Comparison of ENCODE assay signal across 1 cellular context in genomic region chr13:32499538-32500210, GRCh38.
TF ChIP-seq lines count a peak whose summit lies in the region.

No MANE protein-coding gene starts in this region.

TF ChIP-seq in HepG2, 621 proteins besides CTCF, POLR2A, EP300 and RAD21 (continued from another document and continues in another):
- TF ChIP-seq ZMAT3 (CRISPR knock-in tag; conservative IDR thresholded peaks at IDR 0.05) (no peak), ZNF616 (CRISPR knock-in tag; IDR thresholded peaks at IDR 0.05; ENCODE audit: low read depth) (no peak), PTBP1 (IDR thresholded peaks at IDR 0.05; ENCODE audit: low read depth, low read length, poor library complexity, severe bottlenecking) (no peak), SAFB2 (CRISPR knock-in tag; IDR thresholded peaks at IDR 0.05; ENCODE audit: borderline replicate concordance, low read depth) (no peak), ZMYM3 (CRISPR knock-in tag; IDR thresholded peaks at IDR 0.05) (peak; percentile 74; the same call in 1 of the 2 replicates), CCDC6 (CRISPR knock-in tag; IDR thresholded peaks at IDR 0.05) (no peak), TOPORS (CRISPR knock-in tag; IDR thresholded peaks at IDR 0.05) (no peak), ZNF546 (CRISPR knock-in tag; conservative IDR thresholded peaks at IDR 0.05) (no peak), SRF (IDR thresholded peaks at IDR 0.05; ENCODE audit: low read depth, low read length) (no peak), ZNF263 (CRISPR knock-in tag; IDR thresholded peaks at IDR 0.05) (no peak), CC2D1A (CRISPR knock-in tag; IDR thresholded peaks at IDR 0.05) (no peak), SMAD1 (CRISPR knock-in tag; IDR thresholded peaks at IDR 0.05; ENCODE audit: borderline replicate concordance, low read depth) (no peak), KLF6 (CRISPR knock-in tag; IDR thresholded peaks at IDR 0.05) (no peak), ZNF672 (CRISPR knock-in tag; IDR thresholded peaks at IDR 0.05) (no peak), NFE2L2 (IDR thresholded peaks at IDR 0.05; ENCODE audit: low read length) (no peak), SOX5 (CRISPR knock-in tag; IDR thresholded peaks at IDR 0.05; ENCODE audit: borderline replicate concordance) (peak; percentile 90), MATR3 (CRISPR knock-in tag; IDR thresholded peaks at IDR 0.05) (no peak), HNRNPL (IDR thresholded peaks at IDR 0.05; ENCODE audit: low read depth, low read length) (no peak), MTF2 (CRISPR knock-in tag; IDR thresholded peaks at IDR 0.05; ENCODE audit: borderline replicate concordance) (no peak), ZNF451 (CRISPR knock-in tag; IDR thresholded peaks at IDR 0.05) (no peak), RXRB (CRISPR knock-in tag; IDR thresholded peaks at IDR 0.05; ENCODE audit: borderline replicate concordance) (peak; percentile 71; the same call in 1 of the 2 replicates), ZNF30 (CRISPR knock-in tag; IDR thresholded peaks at IDR 0.05) (no peak), ZNF740 (CRISPR knock-in tag; IDR thresholded peaks at IDR 0.05) (no peak), ZNF761 (CRISPR knock-in tag; conservative IDR thresholded peaks at IDR 0.05) (no peak), ZNF589 (CRISPR knock-in tag; conservative IDR thresholded peaks at IDR 0.05) (no peak), ZNF460 (CRISPR knock-in tag; IDR thresholded peaks at IDR 0.05; ENCODE audit: borderline replicate concordance) (no peak), SPEN (CRISPR knock-in tag; IDR thresholded peaks at IDR 0.05; ENCODE audit: low read depth) (no peak), HDAC2 (CRISPR knock-in tag; IDR thresholded peaks at IDR 0.05) (peak; percentile 62), ZNF329 (CRISPR knock-in tag; IDR thresholded peaks at IDR 0.05; ENCODE audit: low read depth) (no peak), ZNF337 (CRISPR knock-in tag; IDR thresholded peaks at IDR 0.05; ENCODE audit: borderline replicate concordance, low read depth) (no peak), ZNF180 (CRISPR knock-in tag; IDR thresholded peaks at IDR 0.05; ENCODE audit: borderline replicate concordance, low read depth) (no peak), JUND (CRISPR knock-in tag; IDR thresholded peaks at IDR 0.05) (no peak), ZNF512B (CRISPR knock-in tag; IDR thresholded peaks at IDR 0.05; ENCODE audit: borderline replicate concordance) (no peak), MEF2D (CRISPR knock-in tag; IDR thresholded peaks at IDR 0.05) (0 out of 2 replicates have a peak, but pooled peaks have one; percentile 53), ZNF816 (CRISPR knock-in tag; IDR thresholded peaks at IDR 0.05; ENCODE audit: borderline replicate concordance) (no peak), RXRA (CRISPR knock-in tag; IDR thresholded peaks at IDR 0.05) (no peak), ZNF367 (CRISPR knock-in tag; IDR thresholded peaks at IDR 0.05; ENCODE audit: borderline replicate concordance) (no peak), ZNF138 (CRISPR knock-in tag; IDR thresholded peaks at IDR 0.05; ENCODE audit: low read depth) (no peak), ZBTB46 (CRISPR knock-in tag; IDR thresholded peaks at IDR 0.05; ENCODE audit: borderline replicate concordance) (no peak), SSRP1 (CRISPR knock-in tag; IDR thresholded peaks at IDR 0.05) (no peak)
- TF ChIP-seq, protein P1, sequence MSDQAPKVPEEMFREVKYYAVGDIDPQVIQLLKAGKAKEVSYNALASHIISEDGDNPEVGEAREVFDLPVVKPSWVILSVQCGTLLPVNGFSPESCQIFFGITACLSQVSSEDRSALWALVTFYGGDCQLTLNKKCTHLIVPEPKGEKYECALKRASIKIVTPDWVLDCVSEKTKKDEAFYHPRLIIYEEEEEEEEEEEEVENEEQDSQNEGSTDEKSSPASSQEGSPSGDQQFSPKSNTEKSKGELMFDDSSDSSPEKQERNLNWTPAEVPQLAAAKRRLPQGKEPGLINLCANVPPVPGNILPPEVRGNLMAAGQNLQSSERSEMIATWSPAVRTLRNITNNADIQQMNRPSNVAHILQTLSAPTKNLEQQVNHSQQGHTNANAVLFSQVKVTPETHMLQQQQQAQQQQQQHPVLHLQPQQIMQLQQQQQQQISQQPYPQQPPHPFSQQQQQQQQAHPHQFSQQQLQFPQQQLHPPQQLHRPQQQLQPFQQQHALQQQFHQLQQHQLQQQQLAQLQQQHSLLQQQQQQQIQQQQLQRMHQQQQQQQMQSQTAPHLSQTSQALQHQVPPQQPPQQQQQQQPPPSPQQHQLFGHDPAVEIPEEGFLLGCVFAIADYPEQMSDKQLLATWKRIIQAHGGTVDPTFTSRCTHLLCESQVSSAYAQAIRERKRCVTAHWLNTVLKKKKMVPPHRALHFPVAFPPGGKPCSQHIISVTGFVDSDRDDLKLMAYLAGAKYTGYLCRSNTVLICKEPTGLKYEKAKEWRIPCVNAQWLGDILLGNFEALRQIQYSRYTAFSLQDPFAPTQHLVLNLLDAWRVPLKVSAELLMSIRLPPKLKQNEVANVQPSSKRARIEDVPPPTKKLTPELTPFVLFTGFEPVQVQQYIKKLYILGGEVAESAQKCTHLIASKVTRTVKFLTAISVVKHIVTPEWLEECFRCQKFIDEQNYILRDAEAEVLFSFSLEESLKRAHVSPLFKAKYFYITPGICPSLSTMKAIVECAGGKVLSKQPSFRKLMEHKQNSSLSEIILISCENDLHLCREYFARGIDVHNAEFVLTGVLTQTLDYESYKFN (CRISPR knock-in tag; conservative IDR thresholded peaks at IDR 0.05): peak; percentile 86
- TF ChIP-seq, protein P2, sequence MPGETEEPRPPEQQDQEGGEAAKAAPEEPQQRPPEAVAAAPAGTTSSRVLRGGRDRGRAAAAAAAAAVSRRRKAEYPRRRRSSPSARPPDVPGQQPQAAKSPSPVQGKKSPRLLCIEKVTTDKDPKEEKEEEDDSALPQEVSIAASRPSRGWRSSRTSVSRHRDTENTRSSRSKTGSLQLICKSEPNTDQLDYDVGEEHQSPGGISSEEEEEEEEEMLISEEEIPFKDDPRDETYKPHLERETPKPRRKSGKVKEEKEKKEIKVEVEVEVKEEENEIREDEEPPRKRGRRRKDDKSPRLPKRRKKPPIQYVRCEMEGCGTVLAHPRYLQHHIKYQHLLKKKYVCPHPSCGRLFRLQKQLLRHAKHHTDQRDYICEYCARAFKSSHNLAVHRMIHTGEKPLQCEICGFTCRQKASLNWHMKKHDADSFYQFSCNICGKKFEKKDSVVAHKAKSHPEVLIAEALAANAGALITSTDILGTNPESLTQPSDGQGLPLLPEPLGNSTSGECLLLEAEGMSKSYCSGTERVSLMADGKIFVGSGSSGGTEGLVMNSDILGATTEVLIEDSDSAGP (CRISPR knock-in tag; IDR thresholded peaks at IDR 0.05; ENCODE audit: borderline replicate concordance): no peak; the same call in 1 of the 2 replicates
- TF ChIP-seq, protein P3, sequence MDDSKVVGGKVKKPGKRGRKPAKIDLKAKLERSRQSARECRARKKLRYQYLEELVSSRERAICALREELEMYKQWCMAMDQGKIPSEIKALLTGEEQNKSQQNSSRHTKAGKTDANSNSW (CRISPR knock-in tag; IDR thresholded peaks at IDR 0.05; ENCODE audit: borderline replicate concordance): no peak
- TF ChIP-seq, protein P4, sequence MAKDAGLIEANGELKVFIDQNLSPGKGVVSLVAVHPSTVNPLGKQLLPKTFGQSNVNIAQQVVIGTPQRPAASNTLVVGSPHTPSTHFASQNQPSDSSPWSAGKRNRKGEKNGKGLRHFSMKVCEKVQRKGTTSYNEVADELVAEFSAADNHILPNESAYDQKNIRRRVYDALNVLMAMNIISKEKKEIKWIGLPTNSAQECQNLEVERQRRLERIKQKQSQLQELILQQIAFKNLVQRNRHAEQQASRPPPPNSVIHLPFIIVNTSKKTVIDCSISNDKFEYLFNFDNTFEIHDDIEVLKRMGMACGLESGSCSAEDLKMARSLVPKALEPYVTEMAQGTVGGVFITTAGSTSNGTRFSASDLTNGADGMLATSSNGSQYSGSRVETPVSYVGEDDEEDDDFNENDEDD (CRISPR knock-in tag; IDR thresholded peaks at IDR 0.05; ENCODE audit: borderline replicate concordance): no peak
- TF ChIP-seq, protein P5, sequence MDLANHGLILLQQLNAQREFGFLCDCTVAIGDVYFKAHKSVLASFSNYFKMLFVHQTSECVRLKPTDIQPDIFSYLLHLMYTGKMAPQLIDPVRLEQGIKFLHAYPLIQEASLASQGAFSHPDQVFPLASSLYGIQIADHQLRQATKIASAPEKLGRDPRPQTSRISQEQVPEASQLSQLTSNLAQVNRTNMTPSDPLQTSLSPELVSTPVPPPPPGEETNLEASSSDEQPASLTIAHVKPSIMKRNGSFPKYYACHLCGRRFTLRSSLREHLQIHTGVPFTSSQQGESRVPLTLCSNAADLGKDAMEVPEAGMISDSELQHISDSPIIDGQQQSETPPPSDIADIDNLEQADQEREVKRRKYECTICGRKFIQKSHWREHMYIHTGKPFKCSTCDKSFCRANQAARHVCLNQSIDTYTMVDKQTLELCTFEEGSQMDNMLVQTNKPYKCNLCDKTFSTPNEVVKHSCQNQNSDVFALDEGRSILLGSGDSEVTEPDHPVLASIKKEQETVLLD (CRISPR knock-in tag; IDR thresholded peaks at IDR 0.05; ENCODE audit: low read depth): no peak
- TF ChIP-seq, protein P6, sequence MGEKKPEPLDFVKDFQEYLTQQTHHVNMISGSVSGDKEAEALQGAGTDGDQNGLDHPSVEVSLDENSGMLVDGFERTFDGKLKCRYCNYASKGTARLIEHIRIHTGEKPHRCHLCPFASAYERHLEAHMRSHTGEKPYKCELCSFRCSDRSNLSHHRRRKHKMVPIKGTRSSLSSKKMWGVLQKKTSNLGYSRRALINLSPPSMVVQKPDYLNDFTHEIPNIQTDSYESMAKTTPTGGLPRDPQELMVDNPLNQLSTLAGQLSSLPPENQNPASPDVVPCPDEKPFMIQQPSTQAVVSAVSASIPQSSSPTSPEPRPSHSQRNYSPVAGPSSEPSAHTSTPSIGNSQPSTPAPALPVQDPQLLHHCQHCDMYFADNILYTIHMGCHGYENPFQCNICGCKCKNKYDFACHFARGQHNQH (CRISPR knock-in tag; IDR thresholded peaks at IDR 0.05): 0 out of 2 replicates have a peak, but pooled peaks have one; percentile 30
- TF ChIP-seq, protein P7, sequence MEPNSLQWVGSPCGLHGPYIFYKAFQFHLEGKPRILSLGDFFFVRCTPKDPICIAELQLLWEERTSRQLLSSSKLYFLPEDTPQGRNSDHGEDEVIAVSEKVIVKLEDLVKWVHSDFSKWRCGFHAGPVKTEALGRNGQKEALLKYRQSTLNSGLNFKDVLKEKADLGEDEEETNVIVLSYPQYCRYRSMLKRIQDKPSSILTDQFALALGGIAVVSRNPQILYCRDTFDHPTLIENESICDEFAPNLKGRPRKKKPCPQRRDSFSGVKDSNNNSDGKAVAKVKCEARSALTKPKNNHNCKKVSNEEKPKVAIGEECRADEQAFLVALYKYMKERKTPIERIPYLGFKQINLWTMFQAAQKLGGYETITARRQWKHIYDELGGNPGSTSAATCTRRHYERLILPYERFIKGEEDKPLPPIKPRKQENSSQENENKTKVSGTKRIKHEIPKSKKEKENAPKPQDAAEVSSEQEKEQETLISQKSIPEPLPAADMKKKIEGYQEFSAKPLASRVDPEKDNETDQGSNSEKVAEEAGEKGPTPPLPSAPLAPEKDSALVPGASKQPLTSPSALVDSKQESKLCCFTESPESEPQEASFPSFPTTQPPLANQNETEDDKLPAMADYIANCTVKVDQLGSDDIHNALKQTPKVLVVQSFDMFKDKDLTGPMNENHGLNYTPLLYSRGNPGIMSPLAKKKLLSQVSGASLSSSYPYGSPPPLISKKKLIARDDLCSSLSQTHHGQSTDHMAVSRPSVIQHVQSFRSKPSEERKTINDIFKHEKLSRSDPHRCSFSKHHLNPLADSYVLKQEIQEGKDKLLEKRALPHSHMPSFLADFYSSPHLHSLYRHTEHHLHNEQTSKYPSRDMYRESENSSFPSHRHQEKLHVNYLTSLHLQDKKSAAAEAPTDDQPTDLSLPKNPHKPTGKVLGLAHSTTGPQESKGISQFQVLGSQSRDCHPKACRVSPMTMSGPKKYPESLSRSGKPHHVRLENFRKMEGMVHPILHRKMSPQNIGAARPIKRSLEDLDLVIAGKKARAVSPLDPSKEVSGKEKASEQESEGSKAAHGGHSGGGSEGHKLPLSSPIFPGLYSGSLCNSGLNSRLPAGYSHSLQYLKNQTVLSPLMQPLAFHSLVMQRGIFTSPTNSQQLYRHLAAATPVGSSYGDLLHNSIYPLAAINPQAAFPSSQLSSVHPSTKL (CRISPR knock-in tag; IDR thresholded peaks at IDR 0.05): peak; percentile 82
